8 cellular contexts compared by ENCODE assay signal in genomic region chr11:22337571-22338464, GRCh38. TPM values are rescaled to one million over a fixed set of nuclear protein-coding genes. Genes with fewer than 3 reads are reported as not detected.
DNase-seq lines count a peak whose midpoint lies in the region; ATAC-seq and TF ChIP-seq lines count a peak whose summit lies in the region.

Gene SLC17A6, plus strand, starts transcription at chr11:22338381. Its CDS starts 153 bp downstream, at chr11:22338534.

- DNase-seq in DMS 273 (lab: John Stamatoyannopoulos, UW; ENCODE audit: unreplicated experiment) = peak; percentile 74
- peak; percentile 16 for DNase-seq in NOMO-1 treated with DMSO at 0.1 percent for 48 hours (lab: John Stamatoyannopoulos, UW; ENCODE audit: unreplicated experiment)
- peak; percentile 0 for DNase-seq in fibroblast of villous mesenchyme (ENCODE audit: low read depth)
- DNase-seq in GOT3 (lab: John Stamatoyannopoulos, UW) = no peak
- DNase-seq in ureter (ENCODE audit: low spot score) = no peak

- ATAC-seq in HG02678 (IDR thresholded peaks at IDR 0.05; ENCODE audit: unreplicated experiment) (peak; percentile 56), HG03135 (IDR thresholded peaks at IDR 0.05; ENCODE audit: unreplicated experiment) (no peak), HG02938 (IDR thresholded peaks at IDR 0.05; ENCODE audit: unreplicated experiment) (no peak)

- no peak within 1 kb of the TSS for H3K4me3 ChIP-seq in fibroblast of villous mesenchyme (ENCODE audit: low read depth, low read length)

- no peak for TF ChIP-seq CTCF in fibroblast of villous mesenchyme (IDR thresholded peaks at IDR 0.05; ENCODE audit: insufficient read depth, low read depth, low read length)

RNA-seq across cellular contexts. Expression of gene SLC17A6, which starts in this region (rescaled TPM):
- total RNA-seq in fibroblast of villous mesenchyme (not detected in 2 replicates), ureter (not detected)

Comparison
In these comparisons a context has a peak if more than half of its experiments do, and no peak if none do; other contexts are left out.
1. Peak in DNase-seq in fibroblast of villous mesenchyme; RNA of the gene not detected or under 1 TPM.
2. DNase-seq: peak in DMS 273 (single experiment) and NOMO-1 treated with DMSO at 0.1 percent for 48 hours (single experiment); none in GOT3 (single experiment) and ureter (single experiment).